ENCODE assay signal across 1 cellular context in the genomic region with DNA sequence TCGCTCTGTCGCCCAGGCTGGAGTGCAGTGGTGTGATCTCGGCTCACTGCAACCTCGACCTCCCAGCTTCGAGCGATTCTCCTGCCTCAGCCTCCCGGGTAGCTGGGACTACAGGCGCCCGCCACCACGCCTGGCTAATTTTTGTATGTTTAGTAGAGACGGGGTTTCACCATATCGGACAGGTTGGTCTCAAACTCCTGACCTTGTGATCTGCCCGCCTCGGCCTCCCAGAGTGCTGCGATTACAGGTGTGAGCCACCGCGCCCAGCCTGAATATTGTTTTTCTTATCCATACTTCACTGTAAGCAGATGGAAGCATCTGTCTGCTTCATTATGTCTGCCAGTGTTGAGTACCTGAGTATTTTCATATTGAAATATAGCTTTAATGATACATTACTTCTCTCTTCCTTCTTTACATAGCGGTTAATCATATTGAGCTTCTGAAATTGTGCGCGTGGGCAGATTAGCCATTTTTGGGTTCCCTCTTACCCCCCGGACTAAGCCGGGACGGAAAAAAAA.
A peak's percentile ranks its signal among the peaks of the same experiment; 100 is the strongest.
TF ChIP-seq lines count a peak whose summit lies in the region.

No MANE protein-coding gene starts in this region.

TF ChIP-seq in HEK293, 187 proteins besides CTCF, POLR2A, EP300 and RAD21:
- TF ChIP-seq, protein P1, sequence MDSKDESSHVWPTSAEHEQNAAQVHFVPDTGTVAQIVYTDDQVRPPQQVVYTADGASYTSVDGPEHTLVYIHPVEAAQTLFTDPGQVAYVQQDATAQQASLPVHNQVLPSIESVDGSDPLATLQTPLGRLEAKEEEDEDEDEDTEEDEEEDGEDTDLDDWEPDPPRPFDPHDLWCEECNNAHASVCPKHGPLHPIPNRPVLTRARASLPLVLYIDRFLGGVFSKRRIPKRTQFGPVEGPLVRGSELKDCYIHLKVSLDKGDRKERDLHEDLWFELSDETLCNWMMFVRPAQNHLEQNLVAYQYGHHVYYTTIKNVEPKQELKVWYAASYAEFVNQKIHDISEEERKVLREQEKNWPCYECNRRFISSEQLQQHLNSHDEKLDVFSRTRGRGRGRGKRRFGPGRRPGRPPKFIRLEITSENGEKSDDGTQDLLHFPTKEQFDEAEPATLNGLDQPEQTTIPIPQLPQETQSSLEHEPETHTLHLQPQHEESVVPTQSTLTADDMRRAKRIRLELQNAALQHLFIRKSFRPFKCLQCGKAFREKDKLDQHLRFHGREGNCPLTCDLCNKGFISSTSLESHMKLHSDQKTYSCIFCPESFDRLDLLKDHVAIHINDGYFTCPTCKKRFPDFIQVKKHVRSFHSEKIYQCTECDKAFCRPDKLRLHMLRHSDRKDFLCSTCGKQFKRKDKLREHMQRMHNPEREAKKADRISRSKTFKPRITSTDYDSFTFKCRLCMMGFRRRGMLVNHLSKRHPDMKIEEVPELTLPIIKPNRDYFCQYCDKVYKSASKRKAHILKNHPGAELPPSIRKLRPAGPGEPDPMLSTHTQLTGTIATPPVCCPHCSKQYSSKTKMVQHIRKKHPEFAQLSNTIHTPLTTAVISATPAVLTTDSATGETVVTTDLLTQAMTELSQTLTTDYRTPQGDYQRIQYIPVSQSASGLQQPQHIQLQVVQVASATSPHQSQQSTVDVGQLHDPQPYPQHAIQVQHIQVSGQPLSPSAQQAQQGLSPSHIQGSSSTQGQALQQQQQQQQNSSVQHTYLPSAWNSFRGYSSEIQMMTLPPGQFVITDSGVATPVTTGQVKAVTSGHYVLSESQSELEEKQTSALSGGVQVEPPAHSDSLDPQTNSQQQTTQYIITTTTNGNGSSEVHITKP (tag by site-specific recombination; IDR thresholded peaks at IDR 0.05) = peak; percentile 29
- TF ChIP-seq ZNF157 (tag by site-specific recombination; IDR thresholded peaks at IDR 0.05) = 0 out of 2 replicates have a peak, but pooled peaks have one; percentile 37
- TF ChIP-seq GLIS1 (tag by site-specific recombination; IDR thresholded peaks at IDR 0.05) = peak; percentile 67; the same call in 1 of the 2 replicates
- TF ChIP-seq, protein P2, sequence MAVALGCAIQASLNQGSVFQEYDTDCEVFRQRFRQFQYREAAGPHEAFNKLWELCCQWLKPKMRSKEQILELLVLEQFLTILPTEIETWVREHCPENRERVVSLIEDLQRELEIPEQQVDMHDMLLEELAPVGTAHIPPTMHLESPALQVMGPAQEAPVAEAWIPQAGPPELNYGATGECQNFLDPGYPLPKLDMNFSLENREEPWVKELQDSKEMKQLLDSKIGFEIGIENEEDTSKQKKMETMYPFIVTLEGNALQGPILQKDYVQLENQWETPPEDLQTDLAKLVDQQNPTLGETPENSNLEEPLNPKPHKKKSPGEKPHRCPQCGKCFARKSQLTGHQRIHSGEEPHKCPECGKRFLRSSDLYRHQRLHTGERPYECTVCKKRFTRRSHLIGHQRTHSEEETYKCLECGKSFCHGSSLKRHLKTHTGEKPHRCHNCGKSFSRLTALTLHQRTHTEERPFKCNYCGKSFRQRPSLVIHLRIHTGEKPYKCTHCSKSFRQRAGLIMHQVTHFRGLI (tag by site-specific recombination; IDR thresholded peaks at IDR 0.05) = 0 out of 2 replicates have a peak, but pooled peaks have one; percentile 4
